ENCODE assay signal across 9 cellular contexts in genomic region chr1:6052543-6053205, GRCh38. TPM values are rescaled to one million over a fixed set of nuclear protein-coding genes. Genes with fewer than 3 reads are reported as not detected.
DNase-seq lines count a peak whose midpoint lies in the region; ATAC-seq and TF ChIP-seq lines count a peak whose summit lies in the region.
"Had no signal": no experiment of that assay in that cellular context is flagged by ENCODE, and none has a peak within 500 bp of the region (broad histone marks: within the 10 kb centered on the region; RNA-seq: fewer than 3 reads in every experiment).

No MANE protein-coding gene starts in this region.

- H3K9ac ChIP-seq in iPS-18a (ENCODE audit: low read length): no peak overlapping the region

- TF ChIP-seq CTCF in LNCAP (IDR thresholded peaks at IDR 0.05) (peak; percentile 68), brain (conservative IDR thresholded peaks at IDR 0.05) (peak; percentile 74 to 81)

- DNase-seq in ELF-1 (ENCODE audit: low read depth, low spot score) (peak; percentile 71), SK-N-DZ (ENCODE audit: low spot score) (peak; percentile 61), GDM1 (lab: John Stamatoyannopoulos, UW) (no peak)
- peak; percentile 22 to 27 for DNase-seq in stimulated activated CD4-positive, alpha-beta T cell treated with anti-CD3 and anti-CD28 coated beads, Interleukin-1b, Interleukin-23, amount 100 ng/mL, for 4 hours (ENCODE audit: low read depth in 2 of 2)

- peaks cover 0 to 2% (median 0%) of the 10 kb centered on the region in 5 experiments for H3K9me3 Mint-ChIP-seq in brain

- H3K36me3 Mint-ChIP-seq in brain: no peaks in the 10 kb centered on the region

- no peaks in the 10 kb centered on the region for H3K9me3 ChIP-seq in iPS-18a (ENCODE audit: control insufficient read depth, low read depth, low read length)

- H3K27ac Mint-ChIP-seq in brain: peak overlapping the region; percentile 1 to 83 (median 54)
- H3K27ac Mint-ChIP-seq: activated naive CD8-positive, alpha-beta T cell had no signal

- peak overlapping the region; percentile 46 for H3K4me3 ChIP-seq in iPS-18a (ENCODE audit: low read length)

- H3K36me3 ChIP-seq in iPS-18a (ENCODE audit: control insufficient read depth, low read depth, low read length): no peaks in the 10 kb centered on the region

- peaks cover 18% of the 10 kb centered on the region for H3K4me1 Mint-ChIP-seq in brain

- peaks cover 4% of the 10 kb centered on the region for H3K4me1 ChIP-seq in iPS-18a (ENCODE audit: control insufficient read depth, low read depth, low read length)

- H3K27me3 Mint-ChIP-seq in brain: peaks cover 3% of the 10 kb centered on the region
- H3K27me3 Mint-ChIP-seq: activated naive CD8-positive, alpha-beta T cell had no signal

- no peak for ATAC-seq in HG02981 (IDR thresholded peaks at IDR 0.05; ENCODE audit: unreplicated experiment)

- peak overlapping the region in 4 of 5 experiments; percentile 19 to 60 (median 34) for H3K4me3 Mint-ChIP-seq in brain
- H3K4me3 Mint-ChIP-seq: activated naive CD8-positive, alpha-beta T cell had no signal

- H3K27me3 ChIP-seq in iPS-18a (ENCODE audit: control insufficient read depth, insufficient read depth, low read length): no peaks in the 10 kb centered on the region

- H3K27ac ChIP-seq in iPS-18a (ENCODE audit: low read length): no peak overlapping the region

RNA-seq across cellular contexts. Expression of gene KCNAB2, which starts 7.0 kb away (rescaled TPM):
- polyA plus RNA-seq in SK-N-DZ (2014; cell fraction: cytosol; rRNA removed): 3.2 and 4.7 TPM in 2 replicates
- 8.0 and 11.2 TPM in 2 replicates for polyA plus RNA-seq in SK-N-DZ (2014; cell fraction: nucleus; rRNA removed)
- polyA plus RNA-seq in brain (ENCODE audit: insufficient read depth, low read depth, low replicate concordance): 91.0 TPM
